Comparison of ENCODE assay signal across 8 cellular contexts in genomic region chr21:36260030-36260787, GRCh38. TPM values are rescaled to one million over a fixed set of nuclear protein-coding genes. Genes with fewer than 3 reads are reported as not detected.
A peak's percentile ranks its signal among the peaks of the same experiment; 100 is the strongest.
DNase-seq lines count a peak whose midpoint lies in the region; ATAC-seq and TF ChIP-seq lines count a peak whose summit lies in the region.

No MANE protein-coding gene starts in this region.

- no peaks in the 10 kb centered on the region for H3K27me3 ChIP-seq in HUES48 (ENCODE audit: control insufficient read depth, insufficient read depth, low read length)
- no peaks in the 10 kb centered on the region for H3K27me3 ChIP-seq in Panc1 (ENCODE audit: control insufficient read depth, insufficient read depth, low read length)

- H3K9me3 ChIP-seq in HUES48 (ENCODE audit: control insufficient read depth, insufficient read depth, low read length), result no peaks in the 10 kb centered on the region
- no peaks in the 10 kb centered on the region for H3K9me3 ChIP-seq in Panc1 (ENCODE audit: control insufficient read depth, insufficient read depth, low read depth, low read length)

- intact Hi-C loops in Panc1 (cut with micrococcal nuclease; ENCODE audit: unreplicated experiment) (no loop called here), Right ventricle myocardium superior (cut with DNase I) (no loop called here)

- ATAC-seq in Panc1 (peak; percentile 90), Right ventricle myocardium superior (ENCODE audit: poor library complexity) (peak; percentile 87)
- peak; percentile 75 for ATAC-seq in activated naive CD8-positive, alpha-beta T cell treated with anti-CD3 and anti-CD28 coated beads, Interleukin-2, amount 50 U/mL, for 24 hours

- BruUV-seq in Panc1 (replicated peaks; lab: Mats Ljungman, UMichigan), result no TSS peak

- H3K27ac Mint-ChIP-seq in activated naive CD8-positive, alpha-beta T cell treated with anti-CD3 and anti-CD28 coated beads, Interleukin-2, amount 50 U/mL, for 24 hours, result peak overlapping the region; percentile 84
- H3K27ac Mint-ChIP-seq in progenitor cell of endocrine pancreas, result no peak overlapping the region

- peaks cover 17% of the 10 kb centered on the region for H3K4me1 Mint-ChIP-seq in activated naive CD8-positive, alpha-beta T cell treated with anti-CD3 and anti-CD28 coated beads, Interleukin-2, amount 50 U/mL, for 24 hours
- H3K4me1 Mint-ChIP-seq in progenitor cell of endocrine pancreas (ENCODE audit: low read depth), result no peaks in the 10 kb centered on the region

- no peaks in the 10 kb centered on the region for H3K27me3 Mint-ChIP-seq in activated naive CD8-positive, alpha-beta T cell treated with anti-CD3 and anti-CD28 coated beads, Interleukin-2, amount 50 U/mL, for 24 hours
- H3K27me3 Mint-ChIP-seq in progenitor cell of endocrine pancreas, result no peaks in the 10 kb centered on the region

- H3K36me3 Mint-ChIP-seq in activated naive CD8-positive, alpha-beta T cell treated with anti-CD3 and anti-CD28 coated beads, Interleukin-2, amount 50 U/mL, for 24 hours (ENCODE audit: low read depth), result peaks cover 11% of the 10 kb centered on the region
- H3K36me3 Mint-ChIP-seq in progenitor cell of endocrine pancreas (ENCODE audit: insufficient read depth), result peaks cover 34% of the 10 kb centered on the region

- POLR2A ChIA-PET in Panc1 (lab: Charles Lee), result no interaction called here

- H3K9ac ChIP-seq in HUES48 (ENCODE audit: low read depth, low read length), result no peak overlapping the region

- peak overlapping the region; percentile 31; the same call in 1 of the 2 replicates for H3K4me3 ChIP-seq in HUES48 (ENCODE audit: low read depth, low read length)
- H3K4me3 ChIP-seq in Panc1 (ENCODE audit: low read depth in 2 of 2, low read length in 2 of 2), result peak overlapping the region; percentile 36 to 47

- H3K36me3 ChIP-seq in HUES48 (ENCODE audit: control insufficient read depth, insufficient read depth, low read length) (0 out of 2 replicates have a peak, but pooled peaks cover 2% of the 10 kb centered on the region), Panc1 (ENCODE audit: control insufficient read depth, insufficient read depth, low read length) (no peaks in the 10 kb centered on the region)

- H3K27ac ChIP-seq in HUES48 (ENCODE audit: low read depth, low read length), result no peak overlapping the region
- H3K27ac ChIP-seq in Panc1 (ENCODE audit: low read length), result peak overlapping the region; percentile 78

- DNase-seq in DMS153 treated with DMSO at 0.1 percent for 48 hours (lab: John Stamatoyannopoulos, UW; ENCODE audit: unreplicated experiment) (peak; percentile 39), DMS153 (lab: John Stamatoyannopoulos, UW) (no peak), Panc1 (ENCODE audit: low read depth, low spot score) (peak; percentile 38), Right ventricle myocardium superior (no peak), progenitor cell of endocrine pancreas (ENCODE audit: low spot score, unreplicated experiment) (no peak)
- DNase-seq in activated naive CD8-positive, alpha-beta T cell treated with anti-CD3 and anti-CD28 coated beads, Interleukin-2, amount 50 U/mL, for 24 hours, result peak; percentile 41
- DNase-seq in activated effector memory CD4-positive, alpha-beta T cell treated with Interleukin-2 at 50 U/mL for 16 hours, result no peak

- 0 out of 2 replicates have a peak, but pooled peaks cover 3% of the 10 kb centered on the region for H3K4me1 ChIP-seq in HUES48 (ENCODE audit: control insufficient read depth, insufficient read depth, low read length)
- H3K4me1 ChIP-seq in Panc1 (ENCODE audit: control insufficient read depth, insufficient read depth, low read length), result peaks cover 4% of the 10 kb centered on the region; the same call in 1 of the 2 replicates

- CTCF ChIA-PET in Panc1 (lab: Charles Lee), result interaction anchor here (0.6 kb wide), 1 partner anchor 50 kb away, joined by 3 read pairs; no protein-coding TSS in a partner anchor

- TF ChIP-seq CTCF in Panc1 (IDR thresholded peaks at IDR 0.05) (peak; percentile 70), progenitor cell of endocrine pancreas (IDR thresholded peaks at IDR 0.05; ENCODE audit: unreplicated experiment) (peak; percentile 79)

- peak overlapping the region; percentile 77 for H3K4me3 Mint-ChIP-seq in activated naive CD8-positive, alpha-beta T cell treated with anti-CD3 and anti-CD28 coated beads, Interleukin-2, amount 50 U/mL, for 24 hours
- H3K4me3 Mint-ChIP-seq in progenitor cell of endocrine pancreas (ENCODE audit: low read depth), result no peak overlapping the region

- no peaks in the 10 kb centered on the region for H3K9me3 Mint-ChIP-seq in activated naive CD8-positive, alpha-beta T cell treated with anti-CD3 and anti-CD28 coated beads, Interleukin-2, amount 50 U/mL, for 24 hours
- no peaks in the 10 kb centered on the region for H3K9me3 Mint-ChIP-seq in progenitor cell of endocrine pancreas (ENCODE audit: low read depth)

- in situ Hi-C loops in Panc1 (cut with HindIII; ENCODE audit: low pct_unique_long_range_greater_than_20kb, low sequenced_read_pairs), result no loop called here

RNA-seq across cellular contexts. Expression of gene MORC3, which starts 59.8 kb away (rescaled TPM):
- total RNA-seq in Panc1 (2021; ENCODE audit: unreplicated experiment) (16.8 TPM), Right ventricle myocardium superior (18.9 TPM), progenitor cell of endocrine pancreas (32.2 and 33.7 TPM in 2 replicates)
- polyA plus RNA-seq in Panc1 (2012; ENCODE audit: insufficient read length), result 8.9 TPM

Comparison
In these comparisons a context has a peak if more than half of its experiments do, and no peak if none do; other contexts are left out.
1. DNase-seq: peak in DMS153 treated with DMSO at 0.1 percent for 48 hours (single experiment), Panc1 (single experiment) and activated naive CD8-positive, alpha-beta T cell treated with anti-CD3 and anti-CD28 coated beads, Interleukin-2, amount 50 U/mL, for 24 hours (single experiment); none in DMS153 (single experiment), Right ventricle myocardium superior (single experiment), progenitor cell of endocrine pancreas (single experiment) and activated effector memory CD4-positive, alpha-beta T cell treated with Interleukin-2 at 50 U/mL for 16 hours (single experiment).
2. Peak in every context shown above with its lines, with median percentiles within 50 percentile points of each other: ATAC-seq.